ENCODE assay signal across 11 cellular contexts in the genomic region with DNA sequence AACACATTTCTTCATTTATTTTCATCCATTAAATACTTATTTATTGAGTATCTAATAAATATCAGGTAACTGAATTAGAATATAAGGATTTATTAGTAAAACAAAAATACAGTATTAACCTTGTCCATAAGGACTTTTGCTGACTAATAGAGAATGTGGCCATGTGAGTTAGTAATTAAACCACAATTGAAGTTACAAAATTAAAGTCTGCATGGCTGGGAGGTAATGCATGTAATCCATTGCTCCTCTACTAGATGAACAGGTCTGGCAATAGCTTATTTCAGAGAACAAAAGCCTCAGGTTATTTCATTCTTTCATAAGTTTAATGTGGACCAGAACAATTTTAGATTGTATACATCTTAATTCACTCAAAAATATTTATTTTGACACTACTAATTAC. TPM values are rescaled to one million over a fixed set of nuclear protein-coding genes. Genes with fewer than 3 reads are reported as not detected.
"Had no signal": no experiment of that assay in that cellular context is flagged by ENCODE, and none has a peak within 500 bp of the region (broad histone marks: within the 10 kb centered on the region; RNA-seq: fewer than 3 reads in every experiment).

No MANE protein-coding gene starts in this region.

- H3K4me1 ChIP-seq: HAP-1 had no signal

- DNase-seq: GM23248, GOT3, H7, HFFc6 had no signal

- H3K9me3 Mint-ChIP-seq: HFFc6, IgD-negative memory B cell had no signal

- H3K9me3 ChIP-seq: HAP-1 had no signal

- ATAC-seq: HCT116, HepG2 had no signal

- FAIRE-seq: HepG2 had no signal

- H3K9ac ChIP-seq: GM23248 had no signal

- H3K4me3 Mint-ChIP-seq: HFFc6, IgD-negative memory B cell had no signal

- H3K27ac ChIP-seq: GM23248, HL-60 had no signal

- H3K27ac Mint-ChIP-seq: HFFc6, IgD-negative memory B cell had no signal

- H3K27me3 Mint-ChIP-seq: IgD-negative memory B cell had no signal

- H3K36me3 ChIP-seq: HAP-1 had no signal

- H3K4me1 Mint-ChIP-seq: IgD-negative memory B cell had no signal

- H3K4me3 ChIP-seq: GM23248, HAP-1 had no signal

- H3K36me3 Mint-ChIP-seq: IgD-negative memory B cell had no signal

RNA-seq across cellular contexts. Expression of a gene that starts 9.9 kb away (rescaled TPM):
- total RNA-seq: GM23248, H4, H7, HepG2, HFFc6, HT1080 had no signal
- polyA plus RNA-seq: GM23248, HepG2, IgD-negative memory B cell had no signal
